Comparison of ENCODE assay signal across 2 cellular contexts in the genomic region with DNA sequence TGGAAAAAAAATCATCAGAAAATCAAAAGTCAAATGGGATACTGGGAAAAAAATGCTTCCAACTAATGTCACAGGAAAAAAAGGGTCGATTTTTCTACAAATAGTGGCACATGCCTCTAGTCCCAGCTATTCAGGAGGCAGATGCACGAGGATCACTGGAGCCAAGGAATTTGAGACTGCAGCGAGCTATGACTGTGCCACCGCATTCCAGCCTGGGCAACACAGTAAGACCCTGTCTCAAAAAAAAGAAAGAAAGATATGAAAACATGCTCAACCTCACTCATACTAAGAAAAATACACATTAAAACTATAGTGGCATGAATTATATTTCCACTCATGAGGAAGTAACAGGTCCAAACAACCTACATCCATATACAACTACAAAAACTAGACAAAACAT.
TF ChIP-seq lines count a peak whose summit lies in the region.

No MANE protein-coding gene starts in this region.

TF ChIP-seq in HEK293, 187 proteins besides CTCF, POLR2A, EP300 and RAD21:
- TF ChIP-seq ZNF423 (tag by site-specific recombination; IDR thresholded peaks at IDR 0.05) (no peak), ZNF121 (tag by site-specific recombination; IDR thresholded peaks at IDR 0.05) (peak; percentile 78)

TF ChIP-seq in K562, 482 proteins besides CTCF, POLR2A, EP300 and RAD21:
- peak; percentile 46; the same call in 1 of the 2 replicates for TF ChIP-seq ZNF121 (CRISPR knock-in tag; conservative IDR thresholded peaks at IDR 0.05)
- no peak for TF ChIP-seq POLR2B (IDR thresholded peaks at IDR 0.05; ENCODE audit: low read depth, partially characterized antibody)
TF ChIP-seq in K562: peak in this region for 1.
